1 cellular context compared by ENCODE assay signal in genomic region chr2:171592026-171592555, GRCh38.
TF ChIP-seq lines count a peak whose summit lies in the region.

No MANE protein-coding gene starts in this region.

TF ChIP-seq in HepG2, 621 proteins besides CTCF, POLR2A, EP300 and RAD21 (continued from another document):
- TF ChIP-seq ZBTB3 (CRISPR knock-in tag; IDR thresholded peaks at IDR 0.05; ENCODE audit: borderline replicate concordance, low read depth) (no peak), CBFB (CRISPR knock-in tag; IDR thresholded peaks at IDR 0.05) (no peak), ZNF530 (CRISPR knock-in tag; IDR thresholded peaks at IDR 0.05; ENCODE audit: low read depth) (no peak), ARID5B (CRISPR knock-in tag; IDR thresholded peaks at IDR 0.05) (no peak), ZNF724P (CRISPR knock-in tag; IDR thresholded peaks at IDR 0.05; ENCODE audit: borderline replicate concordance) (no peak), ZBTB10 (CRISPR knock-in tag; IDR thresholded peaks at IDR 0.05; ENCODE audit: borderline replicate concordance) (no peak), ZFP91 (CRISPR knock-in tag; IDR thresholded peaks at IDR 0.05; ENCODE audit: borderline replicate concordance) (no peak), AKAP8 (CRISPR knock-in tag; IDR thresholded peaks at IDR 0.05) (no peak), ZNF619 (CRISPR knock-in tag; IDR thresholded peaks at IDR 0.05) (no peak), ZNF3 (CRISPR knock-in tag; IDR thresholded peaks at IDR 0.05) (no peak), ZNF615 (CRISPR knock-in tag; IDR thresholded peaks at IDR 0.05; ENCODE audit: borderline replicate concordance) (no peak), TGIF2 (CRISPR knock-in tag; IDR thresholded peaks at IDR 0.05) (no peak), SIN3A (IDR thresholded peaks at IDR 0.05; ENCODE audit: borderline replicate concordance, low read depth, low read length) (no peak)
TF ChIP-seq in HepG2: peak in this region for 0.
